1 cellular context compared by ENCODE assay signal in the genomic region with DNA sequence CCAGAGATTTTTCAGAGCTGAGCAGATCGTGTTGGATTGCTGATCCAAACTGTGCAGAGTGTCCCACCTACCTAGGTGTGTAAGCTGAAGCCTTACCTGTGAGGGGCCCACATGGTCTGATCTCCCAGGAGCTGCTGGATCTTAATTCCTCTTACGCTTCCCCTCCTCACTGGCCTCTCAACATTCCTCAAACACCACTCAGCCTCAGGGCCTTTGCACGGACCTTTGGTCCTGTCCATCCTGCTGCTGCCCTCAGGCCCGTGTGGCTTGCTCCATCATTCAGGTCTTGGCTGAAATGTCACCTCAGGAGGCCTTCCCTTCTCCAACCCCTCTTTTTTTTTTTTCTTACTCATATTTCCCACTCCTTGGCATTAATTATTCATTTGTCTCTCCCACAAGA.
TF ChIP-seq lines count a peak whose summit lies in the region.

No MANE protein-coding gene starts in this region.

TF ChIP-seq in H1, 55 proteins besides CTCF, POLR2A, EP300 and RAD21:
- peak; percentile 71; the same call in 1 of the 2 replicates for TF ChIP-seq KDM1A (IDR thresholded peaks at IDR 0.05; ENCODE audit: borderline replicate concordance, low read length)
- no peak for TF ChIP-seq TCF12 (IDR thresholded peaks at IDR 0.05; ENCODE audit: low read depth, low read length)
- TF ChIP-seq PHF8 (conservative IDR thresholded peaks at IDR 0.05; ENCODE audit: low read depth, low read length) = no peak
- TF ChIP-seq CHD1 (IDR thresholded peaks at IDR 0.05; ENCODE audit: low read depth, low read length) = no peak
TF ChIP-seq in H1: peak in this region for 1.
